In genomic region chr5:172504736-172505402, GRCh38 we compare ENCODE assay signal across 14 cellular contexts. TPM values are rescaled to one million over a fixed set of nuclear protein-coding genes. Genes with fewer than 3 reads are reported as not detected.
DNase-seq lines count a peak whose midpoint lies in the region; ATAC-seq, FAIRE-seq and TF ChIP-seq lines count a peak whose summit lies in the region.
"Had no signal": no experiment of that assay in that cellular context is flagged by ENCODE, and none has a peak within 500 bp of the region (broad histone marks: within the 10 kb centered on the region; RNA-seq: fewer than 3 reads in every experiment).

No MANE protein-coding gene starts in this region.

- H4K8ac ChIP-seq in H1 (ENCODE audit: extremely low read depth, insufficient read depth, low read length) = no peak overlapping the region

- no peak overlapping the region for H4K91ac ChIP-seq in H1 (replicated peaks; ENCODE audit: insufficient read length, low read length)

- no peak overlapping the region for H2BK20ac ChIP-seq in H1 (ENCODE audit: low read length)

- no peaks in the 10 kb centered on the region for H3K27me3 ChIP-seq in BLaER1
- H3K27me3 ChIP-seq in H1 (replicated peaks in 1 of 4; ENCODE audit: control insufficient read depth in 3 of 4, extremely low read depth in 1 of 4, insufficient read depth in 3 of 4, low read length in 3 of 4) = peaks cover 0 to 2% (median 1%) of the 10 kb centered on the region in 4 experiments; a peak in 3 of 7 replicates
- H3K27me3 ChIP-seq in left lung = peaks cover 0 to 4% of the 10 kb centered on the region in 2 donors
- H3K27me3 ChIP-seq in psoas muscle (ENCODE audit: insufficient read depth in 3 of 3, low read length in 2 of 3) = peaks cover 0 to 7% (median 0%) of the 10 kb centered on the region in 3 donors

- TF ChIP-seq EP300 in H1 (IDR thresholded peaks at IDR 0.05; ENCODE audit: borderline replicate concordance in 1 of 2, low read depth in 2 of 2, low read length in 2 of 2) = no peak

- H3K4me3 ChIP-seq in BLaER1 (no peak overlapping the region), H1 (ENCODE audit: extremely low read depth in 1 of 4, insufficient read depth in 2 of 4, low read depth in 3 of 4, low read length in 4 of 4) (no peak overlapping the region), left lung (no peak overlapping the region), psoas muscle (no peak overlapping the region)

- no peak overlapping the region for H2BK5ac ChIP-seq in H1 (ENCODE audit: low read depth, low read length)

- H3K79me2 ChIP-seq in H1 (ENCODE audit: control insufficient read depth in 1 of 2, insufficient read depth in 2 of 2, low read length in 2 of 2) = no peaks in the 10 kb centered on the region

- no peaks in the 10 kb centered on the region for H4K20me1 ChIP-seq in BLaER1
- H4K20me1 ChIP-seq in H1 (replicated peaks in 1 of 2; ENCODE audit: control insufficient read depth in 1 of 2, insufficient read depth in 2 of 2, low read length in 2 of 2) = no peaks in the 10 kb centered on the region

- H3K79me1 ChIP-seq in H1 (ENCODE audit: low read depth, low read length) = no peaks in the 10 kb centered on the region

- no peak overlapping the region for H3K4ac ChIP-seq in H1 (replicated peaks; ENCODE audit: insufficient read length, low read depth, low read length)

- CTCF ChIA-PET in H1 (lab: Charles Lee; ENCODE audit: partially characterized antibody) = interaction anchor here (1.6 kb wide), 1 partner anchor 142 kb away, joined by 5 read pairs; no protein-coding TSS in a partner anchor

- TF ChIP-seq CTCF in H1 (IDR thresholded peaks at IDR 0.05; ENCODE audit: control extremely low read depth in 1 of 3, insufficient read depth in 1 of 3, low read depth in 1 of 3, low read length in 3 of 3) (no peak), left lung (IDR thresholded peaks at IDR 0.05) (no peak), psoas muscle (IDR thresholded peaks at IDR 0.05) (no peak)

- POLR2A ChIA-PET in H1 (lab: Charles Lee; ENCODE audit: partially characterized antibody) = interaction anchor here (0.6 kb wide), 1 partner anchor 137 kb away, joined by 3 read pairs; no protein-coding TSS in a partner anchor

- no peak overlapping the region for H2AK5ac ChIP-seq in H1 (ENCODE audit: low read depth, low read length)

- no peak overlapping the region for H2BK15ac ChIP-seq in H1 (ENCODE audit: low read length)

- H3K14ac ChIP-seq in H1 (ENCODE audit: insufficient read length) = no peak overlapping the region

- WGBS in H1 (ENCODE audit: extremely low coverage in 1 of 2, insufficient coverage in 1 of 2, insufficient read length in 1 of 2, insufficient replicate concordance in 2 of 2, low coverage in 1 of 2, low lambda C conversion rate in 2 of 2, missing lambda C conversion rate in 1 of 2), 2 experiments = 83% methylated on average over 3 of the region's 3 CpGs; no CpG with 5 or more reads in 1 of the 2 experiments
- 30 to 36% (median 35%) methylated on average over 3 of the region's 3 CpGs for WGBS in psoas muscle, 3 donors

- no peak for TF ChIP-seq POLR2A in H1 (IDR thresholded peaks at IDR 0.05; ENCODE audit: control extremely low read depth in 1 of 2, low read depth in 2 of 2, low read length in 2 of 2)

- H3K23me2 ChIP-seq in H1 (ENCODE audit: low read depth, low read length) = no peaks in the 10 kb centered on the region

- peaks cover 27% of the 10 kb centered on the region for H3K4me1 ChIP-seq in BLaER1
- H3K4me1 ChIP-seq in H1 (replicated peaks in 1 of 4; ENCODE audit: control insufficient read depth in 3 of 4, insufficient read depth in 4 of 4, low read length in 3 of 4) = peaks cover 0 to 4% (median 2%) of the 10 kb centered on the region in 4 experiments; a peak in 4 of 7 replicates
- peaks cover 0 to 10% of the 10 kb centered on the region in 2 donors for H3K4me1 ChIP-seq in left lung
- H3K4me1 ChIP-seq in psoas muscle = no peaks in the 10 kb centered on the region
- H3K4me1 ChIP-seq: Caco-2 had no signal

- H3K56ac ChIP-seq in H1 (replicated peaks; ENCODE audit: insufficient read length, low read depth, low read length) = no peak overlapping the region

- peak in 1 of 2 experiments; percentile 26 for DNase-seq in H1 (ENCODE audit: low read depth in 1 of 2, low spot score in 2 of 2)
- peak in 1 of 2 donors; percentile 30 for DNase-seq in left lung
- peak; percentile 40 to 70 for DNase-seq in psoas muscle
- no peak for DNase-seq in midbrain (lab: John Stamatoyannopoulos, UW)
- DNase-seq in NCI-H1930 (lab: John Stamatoyannopoulos, UW) = no peak
- DNase-seq: ACHN; activated naive CD4-positive, alpha-beta T cell treated with anti-CD3 and anti-CD28 coated beads, Interleukin-2, amount 10 ng/mL, durations not matched to agents 7 days and 5 days; NCI-H1048 had no signal

- intact Hi-C loops in left lung (cut with DNase I) = loop anchor here in 1 of 2 donors (10.0 kb wide), 1 partner anchor 50 kb away; no protein-coding TSS in a partner anchor
- intact Hi-C loops in psoas muscle (cut with DNase I) = no loop called here

- FAIRE-seq in H1 (lab: Jason Lieb, UNC) = no peak
- FAIRE-seq: endothelial cell of umbilical vein had no signal

- H4K5ac ChIP-seq in H1 (ENCODE audit: insufficient read length, low read depth, low read length) = no peak overlapping the region

- no peak overlapping the region for H3K23ac ChIP-seq in H1 (ENCODE audit: insufficient read length)

- H3K27ac ChIP-seq in BLaER1 = 0 out of 2 replicates have a peak overlapping the region, but pooled peaks have one; percentile 61
- H3K27ac ChIP-seq in H1 (ENCODE audit: low read depth, low read length) = no peak overlapping the region
- H3K27ac ChIP-seq in left lung = peak overlapping the region in 1 of 2 donors; percentile 44
- peak overlapping the region; percentile 71 for H3K27ac ChIP-seq in psoas muscle

- ATAC-seq in left lung = peak; percentile 38
- ATAC-seq in psoas muscle = peak; percentile 61 to 79 (median 64)
- no peak for ATAC-seq in GM21825 (IDR thresholded peaks at IDR 0.05; ENCODE audit: unreplicated experiment)
- ATAC-seq in HG02870 (IDR thresholded peaks at IDR 0.05; ENCODE audit: unreplicated experiment) = no peak
- ATAC-seq: stimulated activated naive CD8-positive, alpha-beta T cell treated with anti-CD3 and anti-CD28 coated beads, Interleukin-15, amount 100 ng/mL, for 72 hours had no signal

- H2AFZ ChIP-seq in H1 (ENCODE audit: low read length) = no peak overlapping the region

- H2BK120ac ChIP-seq in H1 (replicated peaks; ENCODE audit: low read depth, low read length) = no peak overlapping the region

- H3K18ac ChIP-seq in H1 (ENCODE audit: extremely low read depth, low read length) = no peak overlapping the region

- H2BK12ac ChIP-seq in H1 (ENCODE audit: low read depth, low read length) = no peak overlapping the region

- H3K36me3 ChIP-seq in BLaER1 (no peaks in the 10 kb centered on the region), H1 (ENCODE audit: control insufficient read depth in 2 of 4, insufficient read depth in 4 of 4, low read length in 3 of 4) (no peaks in the 10 kb centered on the region), left lung (no peaks in the 10 kb centered on the region), psoas muscle (ENCODE audit: insufficient read depth in 1 of 2, low read depth in 1 of 2) (no peaks in the 10 kb centered on the region)

- TF ChIP-seq RAD21 in H1 (IDR thresholded peaks at IDR 0.05 in 1 of 2, conservative IDR thresholded peaks at IDR 0.05 in 1 of 2; ENCODE audit: low read depth in 2 of 2, low read length in 2 of 2) = no peak

- no peak overlapping the region for H3K9ac ChIP-seq in BLaER1
- H3K9ac ChIP-seq in H1 (replicated peaks in 1 of 4; ENCODE audit: extremely low read depth in 1 of 4, low read depth in 3 of 4, low read length in 3 of 4) = no peak overlapping the region

- no peaks in the 10 kb centered on the region for H3K9me3 ChIP-seq in BLaER1
- no peaks in the 10 kb centered on the region for H3K9me3 ChIP-seq in H1 (ENCODE audit: insufficient read depth in 2 of 2, low read depth in 1 of 2, low read length in 1 of 2)
- H3K9me3 ChIP-seq in left lung = no peaks in the 10 kb centered on the region
- H3K9me3 ChIP-seq in psoas muscle = no peaks in the 10 kb centered on the region
- H3K9me3 ChIP-seq: Caco-2 had no signal

- peak overlapping the region; percentile 53 for H3K4me2 ChIP-seq in BLaER1
- no peak overlapping the region for H3K4me2 ChIP-seq in H1 (ENCODE audit: insufficient read depth in 1 of 2, low read depth in 2 of 2, low read length in 2 of 2)

TF ChIP-seq in H1, 55 proteins besides CTCF, POLR2A, EP300 and RAD21:
- peak; percentile 49; the same call in 1 of the 2 replicates for TF ChIP-seq KDM1A (IDR thresholded peaks at IDR 0.05; ENCODE audit: borderline replicate concordance, low read length)
- TF ChIP-seq GABPA (IDR thresholded peaks at IDR 0.05; ENCODE audit: borderline replicate concordance, insufficient read depth, low read length) = no peak
- no peak for TF ChIP-seq HDAC2 (IDR thresholded peaks at IDR 0.05; ENCODE audit: borderline replicate concordance in 1 of 2, low read depth in 2 of 2, low read length in 2 of 2)

RNA-seq across cellular contexts. Expression of gene SH3PXD2B, which starts 50.5 kb away (rescaled TPM):
- total RNA-seq in H1 (2021; fragmentation: NEBNext Ultra II Directional; extraction: Animal tissue kit (Norgen Biotek cat#: 25700)) = 72.9 and 74.9 TPM in 2 replicates
- polyA plus RNA-seq in H1 (2011; rRNA removed) (25.8 and 32.9 TPM in 2 replicates), psoas muscle (1 to 10 TPM in 1 of 3 donors, under 1 TPM in 2; 0.58 to 2.5 (median 0.77) TPM)
- 20.8 TPM for polyA plus RNA-seq in H1 (2011; cell fraction: cytosol; rRNA removed)
- 36.8 TPM for polyA plus RNA-seq in H1 (2011; cell fraction: nucleus; rRNA removed)
- 41.9 to 57.7 TPM (median 50.6 TPM) in 4 replicates for polyA plus RNA-seq in H1 (2012, experiment 1 of 2)
- polyA plus RNA-seq in H1 (2012, experiment 2 of 2) = 27.7 TPM
- 27.0 TPM for polyA plus RNA-seq in H1 (2013, experiment 1 of 2)
- polyA plus RNA-seq in H1 (2013, experiment 2 of 2) = 26.0 TPM
- 60.2 and 64.5 TPM in 2 replicates for polyA minus RNA-seq in H1 (2011; rRNA and poly(A)+ RNA removed)
- 37.4 TPM for polyA minus RNA-seq in H1 (2011; cell fraction: cytosol; rRNA and poly(A)+ RNA removed)
- 30.4 TPM for polyA minus RNA-seq in H1 (2011; cell fraction: nucleus; rRNA and poly(A)+ RNA removed)
- total RNA-seq in left lung (10 to 100 TPM; 50.7 to 57.5 TPM), psoas muscle (1 to 10 TPM; 2.5 to 5.3 (median 3.0) TPM)

Comparison
In these comparisons a context has a peak if more than half of its experiments do, and no peak if none do; other contexts are left out.
1. DNase-seq: peak in psoas muscle (2 of 2); none in midbrain (single experiment) and NCI-H1930 (0 of 2).
2. ATAC-seq: peak in left lung (single experiment) and psoas muscle (4 of 4); none in GM21825 (single experiment) and HG02870 (single experiment).
3. RNA of gene SH3PXD2B, which starts 50.5 kb away (total RNA-seq): 72.9 to 74.9 TPM in H1 and 50.7 to 57.5 TPM in left lung; 2.5 to 5.3 TPM in psoas muscle; every median in the first group is over 4 times any median in the second.